Comparison of ENCODE assay signal across 8 cellular contexts in the genomic region with DNA sequence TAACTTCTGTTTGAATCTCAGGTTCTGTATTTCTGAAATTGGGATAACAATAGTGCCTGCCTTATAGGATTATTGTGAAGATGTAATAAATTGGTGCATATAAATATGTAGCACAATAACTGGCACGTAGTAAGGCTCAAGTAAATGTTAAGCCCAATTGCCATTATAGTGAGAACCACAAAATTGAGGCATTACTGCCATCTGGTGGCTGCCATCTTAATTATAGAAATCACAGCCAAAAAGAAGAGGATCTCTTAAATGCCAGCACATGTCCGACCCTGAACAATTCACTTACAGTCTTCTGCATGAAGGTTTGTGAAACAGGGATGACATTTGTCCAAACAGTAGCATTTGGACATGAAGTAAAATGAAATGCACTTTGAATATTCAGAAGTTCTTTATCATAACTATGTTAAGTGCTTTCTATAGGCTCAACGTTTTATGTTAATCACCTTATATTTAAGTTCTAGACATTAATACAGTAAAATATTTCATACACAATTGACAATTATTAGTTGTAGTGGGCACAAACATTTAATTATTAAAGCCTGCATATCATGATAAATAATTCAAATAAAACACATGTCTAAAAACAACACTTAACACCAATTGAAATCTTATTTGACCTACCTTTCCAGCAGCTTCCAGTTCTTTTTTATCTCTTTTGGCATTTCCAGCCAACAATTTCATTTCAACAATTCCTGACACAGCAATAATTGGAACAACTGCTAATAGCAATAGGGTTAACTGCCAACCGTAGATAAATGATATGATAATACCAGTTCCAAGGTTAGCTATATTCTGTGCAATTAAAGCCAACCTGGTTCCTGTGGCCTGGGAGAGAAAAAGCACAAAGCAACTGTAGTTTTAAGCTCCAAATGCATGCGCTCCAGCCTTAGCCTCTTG. TPM values are rescaled to one million over a fixed set of nuclear protein-coding genes. Genes with fewer than 3 reads are reported as not detected.
DNase-seq lines count a peak whose midpoint lies in the region; ATAC-seq, FAIRE-seq and TF ChIP-seq lines count a peak whose summit lies in the region.

No MANE protein-coding gene starts in this region.

- H3K36me3 ChIP-seq in WERI-Rb-1 (no peaks in the 10 kb centered on the region), bronchial epithelial cell (ENCODE audit: control insufficient read depth, insufficient read depth, low read length) (no peaks in the 10 kb centered on the region)

- H3K27me3 ChIP-seq in WERI-Rb-1 (ENCODE audit: insufficient read depth, low read depth, severe bottlenecking) = no peaks in the 10 kb centered on the region
- no peaks in the 10 kb centered on the region for H3K27me3 ChIP-seq in bronchial epithelial cell (ENCODE audit: control insufficient read depth, insufficient read depth, low read length)

- DNase-seq in SIG-M5 treated with dmso at 0.1 percent for 504 hours (lab: John Stamatoyannopoulos, UW; ENCODE audit: unreplicated experiment) (peak; percentile 43), SIG-M5 (lab: John Stamatoyannopoulos, UW) (no peak), NCI-H2171 treated with DMSO at 0.1 percent for 48 hours (lab: John Stamatoyannopoulos, UW) (peak; percentile 48), WERI-Rb-1 (peak; percentile 62), bronchial epithelial cell (ENCODE audit: low read depth) (peak; percentile 70), kidney glomerular epithelial cell (lab: John Stamatoyannopoulos, UW) (peak; percentile 39)
- DNase-seq in stimulated activated CD4-positive, alpha-beta T cell treated with anti-CD3 and anti-CD28 coated beads, TNF-alpha, amount 100 ng/mL, for 4 hours (ENCODE audit: low read depth in 3 of 3) = peak; percentile 11 to 61 (median 15)

- H3K4me3 ChIP-seq in WERI-Rb-1 (ENCODE audit: low read depth, low read length) (no peak overlapping the region), bronchial epithelial cell (ENCODE audit: low read depth, low read length) (no peak overlapping the region)

- H3K27ac ChIP-seq in WERI-Rb-1 = peak overlapping the region; percentile 12; the same call in 1 of the 2 replicates

- peak; percentile 75 for ATAC-seq in HG02981 (IDR thresholded peaks at IDR 0.05; ENCODE audit: unreplicated experiment)

- FAIRE-seq in bronchial epithelial cell (lab: Jason Lieb, UNC) = no peak

- TF ChIP-seq CTCF in WERI-Rb-1 (IDR thresholded peaks at IDR 0.05; ENCODE audit: low read depth, low read length) (peak; percentile 39), bronchial epithelial cell (IDR thresholded peaks at IDR 0.05; ENCODE audit: insufficient read depth, low read length, severe bottlenecking) (peak; percentile 50)

- H3K9me3 ChIP-seq in WERI-Rb-1 (ENCODE audit: severe bottlenecking) = no peaks in the 10 kb centered on the region

RNA-seq across cellular contexts. Expression of gene ABCB4, which starts 58.5 kb away (rescaled TPM):
- total RNA-seq in bronchial epithelial cell = not detected in 2 replicates
